1 cellular context compared by ENCODE assay signal in genomic region chr3:149233323-149233722, GRCh38.
TF ChIP-seq lines count a peak whose summit lies in the region.

No MANE protein-coding gene starts in this region.

TF ChIP-seq in K562, 482 proteins besides CTCF, POLR2A, EP300 and RAD21 (continued from another document):
- TF ChIP-seq ATF6 (CRISPR knock-in tag; IDR thresholded peaks at IDR 0.05) = no peak
- TF ChIP-seq MAZ (CRISPR knock-in tag; conservative IDR thresholded peaks at IDR 0.05 in 1 of 2, IDR thresholded peaks at IDR 0.05 in 1 of 2) = peak in 1 of 2 experiments; percentile 29; a peak in 1 of 4 replicates
- TF ChIP-seq CREM (IDR thresholded peaks at IDR 0.05; ENCODE audit: low read depth) = peak; percentile 32; the same call in 1 of the 2 replicates
- TF ChIP-seq GATA2 (CRISPR knock-in tag; IDR thresholded peaks at IDR 0.05) = peak; percentile 98
- TF ChIP-seq ZNF511 (CRISPR knock-in tag; IDR thresholded peaks at IDR 0.05) = no peak
- no peak for TF ChIP-seq TFE3 (CRISPR knock-in tag; IDR thresholded peaks at IDR 0.05)
- no peak for TF ChIP-seq BACH1 (tag; IDR thresholded peaks at IDR 0.05)
- no peak for TF ChIP-seq KLF1 (tag; IDR thresholded peaks at IDR 0.05)
- TF ChIP-seq ZNF551 (CRISPR knock-in tag; IDR thresholded peaks at IDR 0.05) = no peak
- TF ChIP-seq ZNF609 (CRISPR knock-in tag; IDR thresholded peaks at IDR 0.05; ENCODE audit: borderline replicate concordance) = 0 out of 2 replicates have a peak, but pooled peaks have one; percentile 37
- TF ChIP-seq TEAD1 (CRISPR knock-in tag; IDR thresholded peaks at IDR 0.05) = peak in 1 of 2 experiments; percentile 67; a peak in 2 of 4 replicates
- TF ChIP-seq ZNF644 (tag; IDR thresholded peaks at IDR 0.05; ENCODE audit: low read depth) = no peak
- no peak for TF ChIP-seq CBX1 (IDR thresholded peaks at IDR 0.05; ENCODE audit: low read depth)
- no peak for TF ChIP-seq ZNF717 (CRISPR knock-in tag; IDR thresholded peaks at IDR 0.05)
- TF ChIP-seq ZNF668 (CRISPR knock-in tag; IDR thresholded peaks at IDR 0.05) = no peak
- TF ChIP-seq ZNF318 (IDR thresholded peaks at IDR 0.05; ENCODE audit: borderline replicate concordance in 1 of 2, low read depth in 1 of 2) = no peak
- no peak for TF ChIP-seq ZHX1 (conservative IDR thresholded peaks at IDR 0.05; ENCODE audit: low read length)
- no peak for TF ChIP-seq E2F6 (IDR thresholded peaks at IDR 0.05; ENCODE audit: borderline replicate concordance in 1 of 2, extremely low read depth in 1 of 2, insufficient read depth in 1 of 2, insufficient read length in 1 of 2, low read depth in 1 of 2, low read length in 1 of 2, poor library complexity in 1 of 2, severe bottlenecking in 1 of 2)
- TF ChIP-seq NCOR1 (IDR thresholded peaks at IDR 0.05) = peak; percentile 86
- TF ChIP-seq PTTG1 (tag; IDR thresholded peaks at IDR 0.05; ENCODE audit: low read depth) = no peak
- TF ChIP-seq CHD4 (IDR thresholded peaks at IDR 0.05; ENCODE audit: insufficient read depth, insufficient replicate concordance, low read depth, low read length, poor library complexity, severe bottlenecking) = no peak
- no peak for TF ChIP-seq ZNF133 (CRISPR knock-in tag; IDR thresholded peaks at IDR 0.05)
- TF ChIP-seq KDM2B (CRISPR knock-in tag; IDR thresholded peaks at IDR 0.05) = no peak
- peak; percentile 62 to 71; a peak in 2 of 4 replicates for TF ChIP-seq TRIM24 (IDR thresholded peaks at IDR 0.05)
- no peak for TF ChIP-seq ID3 (CRISPR knock-in tag; IDR thresholded peaks at IDR 0.05)
- TF ChIP-seq ID3 (tag; IDR thresholded peaks at IDR 0.05) = no peak
- TF ChIP-seq USF2 (CRISPR knock-in tag; IDR thresholded peaks at IDR 0.05) = no peak
- no peak for TF ChIP-seq CREB5 (CRISPR knock-in tag; IDR thresholded peaks at IDR 0.05)
